22 cellular contexts compared by ENCODE assay signal in genomic region chr7:17178562-17178961, GRCh38.
"Had no signal": no experiment of that assay in that cellular context is flagged by ENCODE, and none has a peak within 500 bp of the region (broad histone marks: within the 10 kb centered on the region; RNA-seq: fewer than 3 reads in every experiment).

No MANE protein-coding gene starts in this region.

- ATAC-seq: activated T-cell treated with anti-CD3 and anti-CD28 coated beads, Interleukin-2, amount 50 U/mL, for 4 hours; activated T-helper 17 cell treated with anti-CD3 and anti-CD28 coated beads, Interleukin-2, amount 50 U/mL, for 72 hours; gastroesophageal sphincter; heart right ventricle had no signal

- H3K27me3 ChIP-seq: brain microvascular endothelial cell, esophagus squamous epithelium, gastroesophageal sphincter, heart right ventricle had no signal

- H3K27ac ChIP-seq: brain microvascular endothelial cell, epithelial cell of prostate, esophagus squamous epithelium, gastroesophageal sphincter, heart right ventricle had no signal

- H3K4me3 ChIP-seq: esophagus squamous epithelium, gastroesophageal sphincter, heart right ventricle had no signal

- DNase-seq: activated CD4-positive, alpha-beta memory T cell treated with anti-CD3 and anti-CD28 coated beads, Interleukin-2, amount 10 ng/mL, durations not matched to agents 7 days and 5 days; activated CD4-positive, alpha-beta T cell treated with anti-CD3 and anti-CD28 coated beads for 4 hours; activated CD4-positive, alpha-beta T cell treated with anti-CD3 and anti-CD28 coated beads, Interleukin-2, amount 10 ng/mL, durations not matched to agents 7 days and 5 days; activated CD4-positive, alpha-beta T cell treated with anti-CD3 and anti-CD28 coated beads, Interleukin-2, amount 50 U/mL, for 4 hours; activated CD4-positive, CD25-positive, alpha-beta regulatory T cell; activated CD4-positive, CD25-positive, alpha-beta regulatory T cell treated with anti-CD3 and anti-CD28 coated beads, Interleukin-2, amount 50 U/mL, for 72 hours; activated effector memory CD4-positive, alpha-beta T cell treated with Interleukin-2 at 50 U/mL for 16 hours; activated gamma-delta T cell treated with Interleukin-2 at 50 U/mL for 16 hours; activated naive CD4-positive, alpha-beta T cell treated with anti-CD3 and anti-CD28 coated beads, Interleukin-2, amount 50 U/mL, for 16 hours; activated naive CD4-positive, alpha-beta T cell treated with Interleukin-2 at 50 U/mL for 16 hours; activated T-cell treated with anti-CD3 and anti-CD28 coated beads, Interleukin-2, amount 50 U/mL, for 4 hours; amniotic stem cell; anterior cingulate cortex; brain microvascular endothelial cell; effector CD8-positive, alpha-beta T cell; esophagus squamous epithelium; foreskin melanocyte; heart right ventricle; T-helper 2 cell had no signal

- H3K4me1 ChIP-seq: esophagus squamous epithelium, gastroesophageal sphincter had no signal

- H3K36me3 ChIP-seq: brain microvascular endothelial cell, esophagus squamous epithelium, gastroesophageal sphincter, heart right ventricle had no signal

- H3K9me3 ChIP-seq: esophagus squamous epithelium, gastroesophageal sphincter, heart right ventricle had no signal
